Comparison of ENCODE assay signal across 1 cellular context in the genomic region with DNA sequence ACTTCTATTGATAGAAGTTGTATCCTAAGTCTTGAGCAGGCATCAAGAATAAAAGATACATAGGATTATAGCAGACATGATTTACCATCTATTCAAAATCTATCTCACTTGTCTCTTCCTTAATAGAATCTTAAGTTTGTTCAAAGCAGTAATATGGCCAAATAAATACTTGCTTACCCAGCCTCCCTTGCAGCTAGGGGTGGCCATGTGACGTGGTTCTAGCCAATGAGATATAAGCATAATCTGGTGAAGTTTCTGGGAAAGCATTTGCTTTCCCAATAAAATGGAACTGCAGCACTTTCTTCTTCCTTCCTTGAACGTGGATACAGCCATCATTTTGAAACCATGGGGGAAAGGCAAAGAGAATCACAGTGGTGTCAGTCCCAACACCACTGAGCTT.
TF ChIP-seq lines count a peak whose summit lies in the region.

No MANE protein-coding gene starts in this region.

TF ChIP-seq in K562, 482 proteins besides CTCF, POLR2A, EP300 and RAD21 (continued from another document):
- no peak for TF ChIP-seq SFPQ (IDR thresholded peaks at IDR 0.05; ENCODE audit: low read depth, low read length)
- no peak for TF ChIP-seq ZNF347 (CRISPR knock-in tag; IDR thresholded peaks at IDR 0.05; ENCODE audit: low read depth)
- TF ChIP-seq GMEB1 (CRISPR knock-in tag; IDR thresholded peaks at IDR 0.05), result no peak
- TF ChIP-seq SP1 (CRISPR knock-in tag; IDR thresholded peaks at IDR 0.05), result no peak
- TF ChIP-seq CBX3 (IDR thresholded peaks at IDR 0.05; ENCODE audit: borderline replicate concordance in 1 of 2, low read length in 2 of 2), result peak in 1 of 2 experiments; percentile 64; a peak in 1 of 3 replicates
- peak; percentile 57; the same call in 1 of the 2 replicates for TF ChIP-seq RAD51 (IDR thresholded peaks at IDR 0.05; ENCODE audit: borderline replicate concordance, low read depth)
- no peak for TF ChIP-seq ZC3H8 (IDR thresholded peaks at IDR 0.05)
- no peak for TF ChIP-seq ZBTB17 (CRISPR knock-in tag; IDR thresholded peaks at IDR 0.05)
- no peak for TF ChIP-seq CREBBP (IDR thresholded peaks at IDR 0.05; ENCODE audit: low read depth, low read length)
- TF ChIP-seq, protein P1, sequence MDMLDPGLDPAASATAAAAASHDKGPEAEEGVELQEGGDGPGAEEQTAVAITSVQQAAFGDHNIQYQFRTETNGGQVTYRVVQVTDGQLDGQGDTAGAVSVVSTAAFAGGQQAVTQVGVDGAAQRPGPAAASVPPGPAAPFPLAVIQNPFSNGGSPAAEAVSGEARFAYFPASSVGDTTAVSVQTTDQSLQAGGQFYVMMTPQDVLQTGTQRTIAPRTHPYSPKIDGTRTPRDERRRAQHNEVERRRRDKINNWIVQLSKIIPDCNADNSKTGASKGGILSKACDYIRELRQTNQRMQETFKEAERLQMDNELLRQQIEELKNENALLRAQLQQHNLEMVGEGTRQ (CRISPR knock-in tag; IDR thresholded peaks at IDR 0.05), result peak; percentile 76
- TF ChIP-seq NR1H2 (CRISPR knock-in tag; IDR thresholded peaks at IDR 0.05), result no peak
- TF ChIP-seq HDAC6 (IDR thresholded peaks at IDR 0.05; ENCODE audit: low read depth, low read length), result no peak
- TF ChIP-seq ZNF589 (CRISPR knock-in tag; IDR thresholded peaks at IDR 0.05; ENCODE audit: low read depth), result no peak
- no peak for TF ChIP-seq NFIX (CRISPR knock-in tag; IDR thresholded peaks at IDR 0.05; ENCODE audit: low read depth)
